ENCODE assay signal across 1 cellular context in the genomic region with DNA sequence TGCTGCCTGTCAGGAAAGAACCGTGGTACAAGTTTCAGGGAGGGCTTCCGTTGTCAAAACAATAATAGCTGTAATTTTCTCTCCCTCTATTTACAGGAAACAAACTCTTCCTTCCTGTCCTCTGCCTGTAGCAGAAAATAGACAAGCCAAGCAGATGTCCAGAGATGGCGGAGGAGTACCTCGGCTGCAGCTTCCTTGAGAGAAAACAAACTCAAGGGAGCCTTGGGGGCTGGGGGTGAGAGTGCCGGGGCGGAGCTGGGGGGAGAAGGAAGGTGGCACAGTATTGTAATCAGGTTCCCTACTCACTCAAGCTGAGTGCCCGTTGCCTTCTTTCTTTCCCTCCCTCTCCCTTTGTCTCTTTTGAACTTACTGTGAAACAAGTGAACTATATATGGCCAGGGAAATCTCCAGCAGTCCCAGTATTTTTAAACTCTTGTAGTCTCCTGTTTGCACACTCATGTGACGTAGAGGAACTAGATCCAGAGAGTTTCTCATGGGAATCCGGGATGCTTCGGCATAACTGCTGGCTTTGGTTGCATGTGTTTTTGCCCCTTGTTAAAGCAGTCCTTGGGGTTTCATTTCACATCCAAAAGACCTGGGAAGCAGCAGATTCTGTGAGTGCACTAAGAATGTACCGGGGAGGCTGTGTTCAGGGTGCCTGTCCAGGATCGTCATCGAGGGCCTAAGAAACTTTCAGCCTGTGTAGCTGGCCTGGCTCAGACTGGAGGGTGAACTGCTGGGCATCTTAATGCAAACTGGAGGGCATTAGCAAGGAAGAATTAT.
TF ChIP-seq lines count a peak whose summit lies in the region.

No MANE protein-coding gene starts in this region.

TF ChIP-seq in GM23338, 12 proteins besides CTCF, POLR2A, EP300 and RAD21 (continued from another document):
- TF ChIP-seq, protein P1, sequence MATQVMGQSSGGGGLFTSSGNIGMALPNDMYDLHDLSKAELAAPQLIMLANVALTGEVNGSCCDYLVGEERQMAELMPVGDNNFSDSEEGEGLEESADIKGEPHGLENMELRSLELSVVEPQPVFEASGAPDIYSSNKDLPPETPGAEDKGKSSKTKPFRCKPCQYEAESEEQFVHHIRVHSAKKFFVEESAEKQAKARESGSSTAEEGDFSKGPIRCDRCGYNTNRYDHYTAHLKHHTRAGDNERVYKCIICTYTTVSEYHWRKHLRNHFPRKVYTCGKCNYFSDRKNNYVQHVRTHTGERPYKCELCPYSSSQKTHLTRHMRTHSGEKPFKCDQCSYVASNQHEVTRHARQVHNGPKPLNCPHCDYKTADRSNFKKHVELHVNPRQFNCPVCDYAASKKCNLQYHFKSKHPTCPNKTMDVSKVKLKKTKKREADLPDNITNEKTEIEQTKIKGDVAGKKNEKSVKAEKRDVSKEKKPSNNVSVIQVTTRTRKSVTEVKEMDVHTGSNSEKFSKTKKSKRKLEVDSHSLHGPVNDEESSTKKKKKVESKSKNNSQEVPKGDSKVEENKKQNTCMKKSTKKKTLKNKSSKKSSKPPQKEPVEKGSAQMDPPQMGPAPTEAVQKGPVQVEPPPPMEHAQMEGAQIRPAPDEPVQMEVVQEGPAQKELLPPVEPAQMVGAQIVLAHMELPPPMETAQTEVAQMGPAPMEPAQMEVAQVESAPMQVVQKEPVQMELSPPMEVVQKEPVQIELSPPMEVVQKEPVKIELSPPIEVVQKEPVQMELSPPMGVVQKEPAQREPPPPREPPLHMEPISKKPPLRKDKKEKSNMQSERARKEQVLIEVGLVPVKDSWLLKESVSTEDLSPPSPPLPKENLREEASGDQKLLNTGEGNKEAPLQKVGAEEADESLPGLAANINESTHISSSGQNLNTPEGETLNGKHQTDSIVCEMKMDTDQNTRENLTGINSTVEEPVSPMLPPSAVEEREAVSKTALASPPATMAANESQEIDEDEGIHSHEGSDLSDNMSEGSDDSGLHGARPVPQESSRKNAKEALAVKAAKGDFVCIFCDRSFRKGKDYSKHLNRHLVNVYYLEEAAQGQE (IDR thresholded peaks at IDR 0.05; ENCODE audit: unreplicated experiment): no peak
- no peak for TF ChIP-seq STAT1 (IDR thresholded peaks at IDR 0.05; ENCODE audit: unreplicated experiment)
